ENCODE assay signal across 12 cellular contexts in genomic region chr11:128480066-128480465, GRCh38.
A peak's percentile ranks its signal among the peaks of the same experiment; 100 is the strongest.
DNase-seq lines count a peak whose midpoint lies in the region; ATAC-seq and TF ChIP-seq lines count a peak whose summit lies in the region.
"Had no signal": no experiment of that assay in that cellular context is flagged by ENCODE, and none has a peak within 500 bp of the region (broad histone marks: within the 10 kb centered on the region; RNA-seq: fewer than 3 reads in every experiment).

No MANE protein-coding gene starts in this region.

- H3K36me3 Mint-ChIP-seq in activated CD4-positive, alpha-beta T cell treated with anti-CD3 and anti-CD28 coated beads, Interleukin-2, amount 10 ng/mL, durations not matched to agents 7 days and 5 days (ENCODE audit: low read depth) = peaks cover 99% of the 10 kb centered on the region
- peaks cover 42% of the 10 kb centered on the region for H3K36me3 Mint-ChIP-seq in mesothelial cell of epicardium
- H3K36me3 Mint-ChIP-seq: brain had no signal

- no peak for DNase-seq in activated CD4-positive, alpha-beta T cell treated with anti-CD3 and anti-CD28 coated beads, Interleukin-2, amount 10 ng/mL, durations not matched to agents 7 days and 5 days
- no peak for DNase-seq in activated CD4-positive, alpha-beta T cell treated with anti-CD3 and anti-CD28 coated beads, Interleukin-2, amount 50 U/mL, for 1 hour
- DNase-seq in adipocyte (ENCODE audit: low read depth) (no peak), mesothelial cell of epicardium (ENCODE audit: low spot score in 2 of 2, unreplicated experiment in 2 of 2) (no peak), thoracic aorta (ENCODE audit: low spot score) (no peak), NCI-H2196 (lab: John Stamatoyannopoulos, UW; ENCODE audit: unreplicated experiment) (no peak), epidermal melanocyte (ENCODE audit: insufficient read length, low spot score) (no peak), globus pallidus (ENCODE audit: low spot score) (no peak)
- DNase-seq: ACHN, NCI-H1417 treated with DMSO at 0.1 percent for 48 hours, substantia nigra had no signal

- H3K4me1 ChIP-seq in adipocyte (ENCODE audit: control insufficient read depth, insufficient read depth, low read length) (peaks cover 79% of the 10 kb centered on the region), thoracic aorta (ENCODE audit: control insufficient read depth in 1 of 2, low read depth in 2 of 2) (peaks cover 23 to 56% of the 10 kb centered on the region in 2 donors)

- peak overlapping the region; percentile 33 for H3K4me3 ChIP-seq in adipocyte (ENCODE audit: low read length)
- H3K4me3 ChIP-seq in thoracic aorta = no peak overlapping the region

- peak overlapping the region; percentile 69 for H3K4me3 Mint-ChIP-seq in activated CD4-positive, alpha-beta T cell treated with anti-CD3 and anti-CD28 coated beads, Interleukin-2, amount 10 ng/mL, durations not matched to agents 7 days and 5 days
- H3K4me3 Mint-ChIP-seq in mesothelial cell of epicardium = no peak overlapping the region
- H3K4me3 Mint-ChIP-seq: brain had no signal

- peak overlapping the region; percentile 13 to 53 for H3K27ac ChIP-seq in thoracic aorta

- H3K27ac Mint-ChIP-seq in activated CD4-positive, alpha-beta T cell treated with anti-CD3 and anti-CD28 coated beads, Interleukin-2, amount 10 ng/mL, durations not matched to agents 7 days and 5 days = peak overlapping the region; percentile 95
- H3K27ac Mint-ChIP-seq in mesothelial cell of epicardium = peak overlapping the region; percentile 66
- H3K27ac Mint-ChIP-seq: brain had no signal

- no peaks in the 10 kb centered on the region for H3K27me3 ChIP-seq in adipocyte (replicated peaks; ENCODE audit: control insufficient read depth, insufficient read depth, low read length)
- no peaks in the 10 kb centered on the region for H3K27me3 ChIP-seq in thoracic aorta (replicated peaks; ENCODE audit: insufficient read depth)

- H3K36me3 ChIP-seq in adipocyte (ENCODE audit: control insufficient read depth, insufficient read depth, low read length, severe bottlenecking) (peaks cover 64% of the 10 kb centered on the region), thoracic aorta (peaks cover 13% of the 10 kb centered on the region)

- H3K9me3 Mint-ChIP-seq in activated CD4-positive, alpha-beta T cell treated with anti-CD3 and anti-CD28 coated beads, Interleukin-2, amount 10 ng/mL, durations not matched to agents 7 days and 5 days = no peaks in the 10 kb centered on the region
- H3K9me3 Mint-ChIP-seq in mesothelial cell of epicardium = no peaks in the 10 kb centered on the region
- H3K9me3 Mint-ChIP-seq: brain had no signal

- CTCF ChIA-PET in activated CD4-positive, alpha-beta T cell treated with anti-CD3 and anti-CD28 coated beads, Interleukin-2, amount 10 ng/mL, durations not matched to agents 7 days and 5 days (lab: Charles Lee) = interaction anchor here (0.6 to 2.4 kb wide), 9 partner anchors 9 to 308 kb away, joined by 3 to 9 read pairs (median 4); no protein-coding TSS in a partner anchor

- TF ChIP-seq CTCF in mesothelial cell of epicardium (IDR thresholded peaks at IDR 0.05; ENCODE audit: unreplicated experiment) (no peak), thoracic aorta (IDR thresholded peaks at IDR 0.05) (no peak)

- ATAC-seq in thoracic aorta (ENCODE audit: insufficient number of reproducible peaks, low FRiP score, low read depth) = no peak

- H3K9ac ChIP-seq in adipocyte (ENCODE audit: low read length) = peak overlapping the region; percentile 86

- H3K4me1 Mint-ChIP-seq in activated CD4-positive, alpha-beta T cell treated with anti-CD3 and anti-CD28 coated beads, Interleukin-2, amount 10 ng/mL, durations not matched to agents 7 days and 5 days = peaks cover 96% of the 10 kb centered on the region
- H3K4me1 Mint-ChIP-seq in mesothelial cell of epicardium = peaks cover 66% of the 10 kb centered on the region

- H3K9me3 ChIP-seq in adipocyte (ENCODE audit: control insufficient read depth, low read length) = no peaks in the 10 kb centered on the region
- H3K9me3 ChIP-seq in thoracic aorta = no peaks in the 10 kb centered on the region

- POLR2A ChIA-PET in activated CD4-positive, alpha-beta T cell treated with anti-CD3 and anti-CD28 coated beads, Interleukin-2, amount 10 ng/mL, durations not matched to agents 7 days and 5 days (lab: Charles Lee) = no interaction called here

- no peaks in the 10 kb centered on the region for H3K27me3 Mint-ChIP-seq in activated CD4-positive, alpha-beta T cell treated with anti-CD3 and anti-CD28 coated beads, Interleukin-2, amount 10 ng/mL, durations not matched to agents 7 days and 5 days
- no peaks in the 10 kb centered on the region for H3K27me3 Mint-ChIP-seq in mesothelial cell of epicardium (ENCODE audit: low read depth)
